ENCODE assay signal across 8 cellular contexts in the genomic region with DNA sequence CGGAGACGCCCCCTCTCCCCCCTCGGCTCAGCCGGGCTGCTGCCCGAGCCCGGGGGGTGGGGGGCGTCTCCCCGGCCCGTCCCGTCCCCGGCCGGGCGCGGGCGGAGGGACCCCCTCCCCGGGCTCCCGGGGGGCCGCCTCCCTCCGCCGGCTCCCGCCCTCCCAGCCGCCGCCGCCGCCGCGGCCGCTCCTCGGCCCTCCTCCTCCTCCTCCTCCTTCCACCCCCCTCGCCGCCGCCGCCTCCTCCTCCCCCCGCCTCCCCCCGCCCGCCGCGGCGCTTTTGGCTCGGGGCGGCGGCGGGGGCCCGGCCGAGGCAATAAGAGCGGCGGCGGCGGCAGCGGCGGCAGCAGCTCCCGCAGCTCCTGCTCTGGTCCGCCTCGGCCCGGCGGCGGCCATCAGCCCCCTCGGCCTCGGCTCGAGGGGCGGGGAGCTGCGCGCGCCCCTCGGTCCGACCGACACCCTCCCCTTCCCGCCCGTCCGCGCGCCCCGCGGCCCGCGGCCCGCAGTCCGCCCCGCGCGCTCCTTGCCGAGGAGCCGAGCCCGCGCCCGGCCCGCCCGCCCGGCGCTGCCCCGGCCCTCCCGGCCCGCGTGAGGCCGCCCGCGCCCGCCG. TPM values are rescaled to one million over a fixed set of nuclear protein-coding genes. Genes with fewer than 3 reads are reported as not detected.
DNase-seq lines count a peak whose midpoint lies in the region; ATAC-seq and TF ChIP-seq lines count a peak whose summit lies in the region.

No MANE protein-coding gene starts in this region.

- peaks cover 0 to 11% of the 10 kb centered on the region in 2 experiments; a peak in 1 of 3 replicates for H3K36me3 ChIP-seq in HEK293 (ENCODE audit: control insufficient read depth in 2 of 2, insufficient read depth in 1 of 2, low read length in 2 of 2)

- H3K27me3 Mint-ChIP-seq in activated CD8-positive, alpha-beta T cell treated with anti-CD3 and anti-CD28 coated beads, Interleukin-2, amount 10 ng/mL, durations not matched to agents 7 days and 5 days (ENCODE audit: low read depth): no peaks in the 10 kb centered on the region

- no peak overlapping the region for H3K27ac Mint-ChIP-seq in activated CD8-positive, alpha-beta T cell treated with anti-CD3 and anti-CD28 coated beads, Interleukin-2, amount 10 ng/mL, durations not matched to agents 7 days and 5 days

- no peaks in the 10 kb centered on the region for H3K9me3 Mint-ChIP-seq in activated CD8-positive, alpha-beta T cell treated with anti-CD3 and anti-CD28 coated beads, Interleukin-2, amount 10 ng/mL, durations not matched to agents 7 days and 5 days (ENCODE audit: insufficient read depth)

- in situ Hi-C loops in KBM-7 (cut with MboI; ENCODE audit: low pct_unique_long_range_greater_than_20kb, low sequenced_read_pairs): no loop called here

- peaks cover 16% of the 10 kb centered on the region for H3K4me1 ChIP-seq in HEK293 (ENCODE audit: control insufficient read depth, insufficient read depth, low read length)

- H3K36me3 Mint-ChIP-seq in activated CD8-positive, alpha-beta T cell treated with anti-CD3 and anti-CD28 coated beads, Interleukin-2, amount 10 ng/mL, durations not matched to agents 7 days and 5 days (ENCODE audit: low read depth): peaks cover 35% of the 10 kb centered on the region

- peak overlapping the region; percentile 86 for H3K4me3 ChIP-seq in HEK293 (ENCODE audit: low read depth, low read length)

- ATAC-seq in activated CD8-positive, alpha-beta T cell treated with anti-CD3 and anti-CD28 coated beads, Interleukin-2, amount 10 ng/mL, durations not matched to agents 7 days and 5 days: peak; percentile 37

- TF ChIP-seq CTCF in HEK293 (tag by site-specific recombination; IDR thresholded peaks at IDR 0.05): no peak

- POLR2A ChIA-PET in HEK293 (lab: Yijun Ruan, JAX): interaction anchor here (0.6 to 1.1 kb wide), 5 partner anchors 17 to 331 kb away, joined by 3 to 7 read pairs (median 3); a partner anchor contains a TSS
- POLR2A ChIA-PET in activated CD8-positive, alpha-beta T cell treated with anti-CD3 and anti-CD28 coated beads, Interleukin-2, amount 10 ng/mL, durations not matched to agents 7 days and 5 days (lab: Charles Lee): interaction anchor here (0.7 to 1.4 kb wide), 9 partner anchors 17 to 348 kb away, joined by 3 to 11 read pairs (median 4); a partner anchor contains a TSS

- peaks cover 50% of the 10 kb centered on the region for H3K4me1 Mint-ChIP-seq in activated CD8-positive, alpha-beta T cell treated with anti-CD3 and anti-CD28 coated beads, Interleukin-2, amount 10 ng/mL, durations not matched to agents 7 days and 5 days (ENCODE audit: low read depth)

- DNase-seq in Daoy (ENCODE audit: low read depth): peak; percentile 80
- peak; percentile 72 for DNase-seq in NCI-H2227 treated with DMSO at 0.1 percent for 48 hours (lab: John Stamatoyannopoulos, UW)
- peak; percentile 78 for DNase-seq in activated CD8-positive, alpha-beta T cell treated with anti-CD3 and anti-CD28 coated beads, Interleukin-2, amount 10 ng/mL, durations not matched to agents 7 days and 5 days
- DNase-seq in effector CD8-positive, alpha-beta T cell (lab: John Stamatoyannopoulos, UW): peak; percentile 66
- DNase-seq in mesenteric fat pad (ENCODE audit: low spot score): peak; percentile 92
- DNase-seq in stimulated activated CD8-positive, alpha-beta memory T cell treated with anti-CD3 and anti-CD28 coated beads, Interleukin-15, amount 100 ng/mL, for 4 hours (ENCODE audit: low read depth in 2 of 2): peak; percentile 45 to 72
- DNase-seq in KBM-7: no peak

- peak overlapping the region; percentile 97 for H3K27ac ChIP-seq in HEK293 (ENCODE audit: extremely low read depth, low read depth, low read length)

- no peaks in the 10 kb centered on the region for H3K9me3 ChIP-seq in HEK293 (ENCODE audit: control insufficient read depth, insufficient read depth, low read depth, low read length)

- H3K4me3 Mint-ChIP-seq in activated CD8-positive, alpha-beta T cell treated with anti-CD3 and anti-CD28 coated beads, Interleukin-2, amount 10 ng/mL, durations not matched to agents 7 days and 5 days: no peak overlapping the region

- CTCF ChIA-PET in HEK293 (lab: Yijun Ruan, JAX): no interaction called here
- CTCF ChIA-PET in activated CD8-positive, alpha-beta T cell treated with anti-CD3 and anti-CD28 coated beads, Interleukin-2, amount 10 ng/mL, durations not matched to agents 7 days and 5 days (lab: Charles Lee): no interaction called here

TF ChIP-seq in HEK293, 187 proteins besides CTCF, POLR2A, EP300 and RAD21:
- TF ChIP-seq ZNF354C (tag by site-specific recombination; IDR thresholded peaks at IDR 0.05; ENCODE audit: borderline replicate concordance, low read depth) (no peak), ZNF561 (tag by site-specific recombination; IDR thresholded peaks at IDR 0.05; ENCODE audit: borderline replicate concordance) (0 out of 2 replicates have a peak, but pooled peaks have one; percentile 4)

RNA-seq across cellular contexts. Expression of a gene that starts 38.7 kb away (rescaled TPM):
- total RNA-seq in Daoy (2014; rRNA removed; shearing (Covaris generic)): 286 and 344 TPM in 2 replicates
- 100 to 1,000 TPM; 912 to 952 TPM for total RNA-seq in activated CD8-positive, alpha-beta T cell treated with anti-CD3 and anti-CD28 coated beads, Interleukin-2, amount 10 ng/mL, durations not matched to agents 7 days and 5 days
- 697 TPM for total RNA-seq in mesenteric fat pad

RNA-seq across cellular contexts. Expression of a gene that starts 40.5 kb away (rescaled TPM):
- 1.3 and 3.1 TPM in 2 replicates for total RNA-seq in Daoy (2014; rRNA removed; shearing (Covaris generic))
- 1 to 10 TPM; 1.3 to 2.0 TPM for total RNA-seq in activated CD8-positive, alpha-beta T cell treated with anti-CD3 and anti-CD28 coated beads, Interleukin-2, amount 10 ng/mL, durations not matched to agents 7 days and 5 days
- total RNA-seq in mesenteric fat pad: 0.42 TPM
